In the genomic region with DNA sequence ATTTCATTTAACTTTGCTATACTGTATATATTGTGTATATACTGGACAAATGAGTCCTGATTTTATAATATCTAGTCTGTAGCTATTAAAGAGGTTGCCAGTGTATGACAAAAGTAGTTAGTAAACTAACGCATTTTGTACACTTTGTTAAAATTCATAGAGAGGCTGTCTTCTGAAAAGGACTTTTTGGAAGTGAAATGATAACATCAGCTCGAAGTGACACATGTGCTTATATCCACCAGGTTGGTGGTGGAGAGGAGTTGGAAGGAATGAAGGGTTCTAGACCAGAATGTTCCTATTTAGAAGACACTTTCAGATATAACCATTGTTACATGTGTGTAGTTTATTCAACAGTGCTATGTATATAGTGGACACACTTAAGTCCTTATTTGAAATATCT, we compare ENCODE assay signal across 13 cellular contexts. TPM values are rescaled to one million over a fixed set of nuclear protein-coding genes. Genes with fewer than 3 reads are reported as not detected.
"Had no signal": no experiment of that assay in that cellular context is flagged by ENCODE, and none has a peak within 500 bp of the region (broad histone marks: within the 10 kb centered on the region; RNA-seq: fewer than 3 reads in every experiment).

No MANE protein-coding gene starts in this region.

RNA-seq across cellular contexts. Expression of a gene that starts 24.2 kb away (rescaled TPM):
- total RNA-seq: activated CD4-positive, alpha-beta memory T cell treated with anti-CD3 and anti-CD28 coated beads, Interleukin-2, amount 10 ng/mL, durations not matched to agents 7 days and 5 days; activated CD4-positive, alpha-beta T cell treated with anti-CD3 and anti-CD28 coated beads for 36 hours; activated CD4-positive, alpha-beta T cell treated with anti-CD3 and anti-CD28 coated beads, Interleukin-2, amount 10 ng/mL, durations not matched to agents 7 days and 5 days; activated CD8-positive, alpha-beta memory T cell treated with anti-CD3 and anti-CD28 coated beads, Interleukin-2, amount 10 ng/mL, durations not matched to agents 7 days and 5 days; activated CD8-positive, alpha-beta T cell treated with anti-CD3 and anti-CD28 coated beads, Interleukin-2, amount 10 ng/mL, durations not matched to agents 7 days and 5 days; activated T-helper 2 cell treated with anti-CD3 and anti-CD28 coated beads, Interferon-gamma antibody, Interleukin-2, Interleukin-4, amounts not matched to agents 10 μg/mL and 5 μg/mL and 100 μg/mL, durations not matched to agents 14 hours and 24 hours and 36 hours; ascending aorta; bronchial epithelial cell; cardiac muscle cell; cerebellum; T-helper 1 cell treated with Interleukin-12 subunit alpha and Interleukin-12 subunit beta and Interleukin-4 antibody, amounts not matched to agents 30 ng/mL and 1 ng/mL, for 36 hours; T-helper 2 cell treated with Interferon-gamma antibody and Interleukin-4, amounts not matched to agents 100 ng/mL and 5 ng/mL, for 36 hours had no signal
- polyA plus RNA-seq: adipose tissue had no signal
